ENCODE assay signal across 1 cellular context in the genomic region with DNA sequence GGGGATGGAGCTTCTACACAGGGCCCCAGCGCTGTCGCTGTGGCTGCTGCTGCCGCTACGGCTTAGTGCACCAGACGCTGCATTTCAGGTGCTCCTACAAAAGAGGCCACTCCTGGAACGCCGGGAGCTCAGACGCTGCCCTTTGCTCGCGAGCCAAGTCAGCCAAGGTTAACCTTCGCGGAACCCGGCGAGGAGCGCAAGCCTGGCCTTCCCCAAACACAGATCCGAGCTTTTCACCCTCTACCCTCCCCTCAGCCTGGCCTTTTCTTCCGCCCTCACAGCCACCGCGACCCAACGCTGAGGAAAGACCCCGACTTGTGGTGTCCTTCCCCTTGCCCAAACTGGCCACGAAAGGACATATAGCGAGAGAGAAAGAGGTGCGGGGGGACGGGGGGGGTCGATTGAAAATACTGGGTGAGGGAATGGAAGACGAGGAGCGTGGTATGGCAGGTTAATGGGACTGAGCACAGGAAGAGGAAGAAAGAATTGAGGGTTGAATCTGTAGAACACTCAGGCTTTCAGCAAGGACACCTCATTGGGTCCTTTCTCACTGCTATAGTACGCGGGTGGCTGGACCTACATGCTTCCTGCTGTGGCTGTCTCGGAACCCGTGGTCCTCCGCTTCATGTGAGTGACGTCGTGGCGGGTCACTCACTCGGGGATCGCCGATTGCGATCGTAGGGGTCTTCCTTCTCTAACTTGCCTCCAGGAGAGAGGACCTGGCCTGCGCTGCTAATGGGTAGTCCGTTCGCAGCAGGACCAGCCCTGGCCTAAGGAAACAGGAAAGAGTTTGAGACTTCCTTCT.
A peak's percentile ranks its signal among the peaks of the same experiment; 100 is the strongest.
TF ChIP-seq lines count a peak whose summit lies in the region.

A gene (plus strand): TSS at position 583 of the 805 bp plus-strand sequence. CDS start 8,460 bp downstream, outside the sequence.
A gene (minus strand): TSS at position 242 of the 805 bp plus-strand sequence. CDS start 7,249 bp downstream, outside the sequence.

TF ChIP-seq in K562, 482 proteins besides CTCF, POLR2A, EP300 and RAD21 (continued from another document and continues in another):
- TF ChIP-seq TAF1 (IDR thresholded peaks at IDR 0.05; ENCODE audit: control insufficient read depth, extremely low read depth, insufficient read depth, low read length, severe bottlenecking) (peak; percentile 67), SIX5 (IDR thresholded peaks at IDR 0.05; ENCODE audit: borderline replicate concordance in 1 of 2, insufficient read depth in 1 of 2, low read depth in 1 of 2, low read length in 2 of 2) (peak in 1 of 2 experiments; percentile 27; a peak in 1 of 4 replicates), ARID1B (IDR thresholded peaks at IDR 0.05) (peak; percentile 31), TCF7 (IDR thresholded peaks at IDR 0.05; ENCODE audit: borderline replicate concordance) (no peak), TAF9B (IDR thresholded peaks at IDR 0.05; ENCODE audit: partially characterized antibody) (peak; percentile 82), LCOR (CRISPR knock-in tag; IDR thresholded peaks at IDR 0.05) (peak; percentile 36; the same call in 1 of the 2 replicates), GABPA (tag; conservative IDR thresholded peaks at IDR 0.05; ENCODE audit: low read depth) (peak; percentile 76), NR4A1 (CRISPR knock-in tag; IDR thresholded peaks at IDR 0.05) (0 out of 2 replicates have a peak, but pooled peaks have one; percentile 53), NR4A1 (tag; IDR thresholded peaks at IDR 0.05) (no peak), SRSF7 (optimal IDR thresholded peaks at IDR 0.05; ENCODE audit: low read depth, low read length) (no peak), KDM1A (IDR thresholded peaks at IDR 0.05) (no peak; a peak in 1 of 4 replicates), ZNF589 (CRISPR knock-in tag; IDR thresholded peaks at IDR 0.05; ENCODE audit: low read depth) (no peak), MTA1 (IDR thresholded peaks at IDR 0.05; ENCODE audit: borderline replicate concordance) (peak; percentile 99), FIP1L1 (IDR thresholded peaks at IDR 0.05; ENCODE audit: low read depth, low read length, poor library complexity, severe bottlenecking) (no peak), GATAD2A (IDR thresholded peaks at IDR 0.05) (no peak), ZFP30 (CRISPR knock-in tag; IDR thresholded peaks at IDR 0.05; ENCODE audit: borderline replicate concordance) (no peak), EP400 (IDR thresholded peaks at IDR 0.05) (peak; percentile 98), CBX5 (IDR thresholded peaks at IDR 0.05; ENCODE audit: borderline replicate concordance, low read depth) (no peak), ASH1L (IDR thresholded peaks at IDR 0.05; ENCODE audit: borderline replicate concordance, low read depth, partially characterized antibody) (peak; percentile 63), MIER1 (IDR thresholded peaks at IDR 0.05; ENCODE audit: low read depth) (no peak), FOXP1 (CRISPR knock-in tag; IDR thresholded peaks at IDR 0.05) (0 out of 2 replicates have a peak, but pooled peaks have one; percentile 46), NR1H2 (CRISPR knock-in tag; IDR thresholded peaks at IDR 0.05) (peak; percentile 65; the same call in 1 of the 2 replicates), ZFP1 (CRISPR knock-in tag; IDR thresholded peaks at IDR 0.05) (no peak), KLF13 (tag; IDR thresholded peaks at IDR 0.05; ENCODE audit: borderline replicate concordance, low read depth) (no peak), ZNF431 (CRISPR knock-in tag; IDR thresholded peaks at IDR 0.05) (0 out of 2 replicates have a peak, but pooled peaks have one; percentile 21), ZBTB17 (CRISPR knock-in tag; IDR thresholded peaks at IDR 0.05) (no peak), RBM25 (IDR thresholded peaks at IDR 0.05; ENCODE audit: low read depth, low read length, severe bottlenecking) (no peak), ARNT (IDR thresholded peaks at IDR 0.05) (peak; percentile 20 to 57; a peak in 1 of 4 replicates), ERF (CRISPR knock-in tag; IDR thresholded peaks at IDR 0.05) (no peak), PYGO2 (tag; IDR thresholded peaks at IDR 0.05) (no peak), RFX5 (IDR thresholded peaks at IDR 0.05; ENCODE audit: low read depth, low read length) (no peak), PTBP1 (IDR thresholded peaks at IDR 0.05; ENCODE audit: low read depth, low read length) (no peak), ZNF316 (IDR thresholded peaks at IDR 0.05) (no peak), ATF1 (CRISPR knock-in tag; IDR thresholded peaks at IDR 0.05) (peak; percentile 69), ATF1 (tag; IDR thresholded peaks at IDR 0.05) (peak; percentile 99), SIN3B (IDR thresholded peaks at IDR 0.05; ENCODE audit: low read depth) (peak; percentile 93), ETS2 (tag; IDR thresholded peaks at IDR 0.05; ENCODE audit: borderline replicate concordance, poor library complexity, severe bottlenecking) (no peak)
- TF ChIP-seq, protein P1, sequence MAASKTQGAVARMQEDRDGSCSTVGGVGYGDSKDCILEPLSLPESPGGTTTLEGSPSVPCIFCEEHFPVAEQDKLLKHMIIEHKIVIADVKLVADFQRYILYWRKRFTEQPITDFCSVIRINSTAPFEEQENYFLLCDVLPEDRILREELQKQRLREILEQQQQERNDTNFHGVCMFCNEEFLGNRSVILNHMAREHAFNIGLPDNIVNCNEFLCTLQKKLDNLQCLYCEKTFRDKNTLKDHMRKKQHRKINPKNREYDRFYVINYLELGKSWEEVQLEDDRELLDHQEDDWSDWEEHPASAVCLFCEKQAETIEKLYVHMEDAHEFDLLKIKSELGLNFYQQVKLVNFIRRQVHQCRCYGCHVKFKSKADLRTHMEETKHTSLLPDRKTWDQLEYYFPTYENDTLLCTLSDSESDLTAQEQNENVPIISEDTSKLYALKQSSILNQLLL (CRISPR knock-in tag; IDR thresholded peaks at IDR 0.05; ENCODE audit: borderline replicate concordance) = no peak
- TF ChIP-seq, protein P2, sequence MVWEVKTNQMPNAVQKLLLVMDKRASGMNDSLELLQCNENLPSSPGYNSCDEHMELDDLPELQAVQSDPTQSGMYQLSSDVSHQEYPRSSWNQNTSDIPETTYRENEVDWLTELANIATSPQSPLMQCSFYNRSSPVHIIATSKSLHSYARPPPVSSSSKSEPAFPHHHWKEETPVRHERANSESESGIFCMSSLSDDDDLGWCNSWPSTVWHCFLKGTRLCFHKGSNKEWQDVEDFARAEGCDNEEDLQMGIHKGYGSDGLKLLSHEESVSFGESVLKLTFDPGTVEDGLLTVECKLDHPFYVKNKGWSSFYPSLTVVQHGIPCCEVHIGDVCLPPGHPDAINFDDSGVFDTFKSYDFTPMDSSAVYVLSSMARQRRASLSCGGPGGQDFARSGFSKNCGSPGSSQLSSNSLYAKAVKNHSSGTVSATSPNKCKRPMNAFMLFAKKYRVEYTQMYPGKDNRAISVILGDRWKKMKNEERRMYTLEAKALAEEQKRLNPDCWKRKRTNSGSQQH (CRISPR knock-in tag; IDR thresholded peaks at IDR 0.05) = peak; percentile 39; the same call in 1 of the 2 replicates
- TF ChIP-seq, protein P3, sequence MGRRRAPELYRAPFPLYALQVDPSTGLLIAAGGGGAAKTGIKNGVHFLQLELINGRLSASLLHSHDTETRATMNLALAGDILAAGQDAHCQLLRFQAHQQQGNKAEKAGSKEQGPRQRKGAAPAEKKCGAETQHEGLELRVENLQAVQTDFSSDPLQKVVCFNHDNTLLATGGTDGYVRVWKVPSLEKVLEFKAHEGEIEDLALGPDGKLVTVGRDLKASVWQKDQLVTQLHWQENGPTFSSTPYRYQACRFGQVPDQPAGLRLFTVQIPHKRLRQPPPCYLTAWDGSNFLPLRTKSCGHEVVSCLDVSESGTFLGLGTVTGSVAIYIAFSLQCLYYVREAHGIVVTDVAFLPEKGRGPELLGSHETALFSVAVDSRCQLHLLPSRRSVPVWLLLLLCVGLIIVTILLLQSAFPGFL (CRISPR knock-in tag; IDR thresholded peaks at IDR 0.05) = no peak
- TF ChIP-seq, protein P4, sequence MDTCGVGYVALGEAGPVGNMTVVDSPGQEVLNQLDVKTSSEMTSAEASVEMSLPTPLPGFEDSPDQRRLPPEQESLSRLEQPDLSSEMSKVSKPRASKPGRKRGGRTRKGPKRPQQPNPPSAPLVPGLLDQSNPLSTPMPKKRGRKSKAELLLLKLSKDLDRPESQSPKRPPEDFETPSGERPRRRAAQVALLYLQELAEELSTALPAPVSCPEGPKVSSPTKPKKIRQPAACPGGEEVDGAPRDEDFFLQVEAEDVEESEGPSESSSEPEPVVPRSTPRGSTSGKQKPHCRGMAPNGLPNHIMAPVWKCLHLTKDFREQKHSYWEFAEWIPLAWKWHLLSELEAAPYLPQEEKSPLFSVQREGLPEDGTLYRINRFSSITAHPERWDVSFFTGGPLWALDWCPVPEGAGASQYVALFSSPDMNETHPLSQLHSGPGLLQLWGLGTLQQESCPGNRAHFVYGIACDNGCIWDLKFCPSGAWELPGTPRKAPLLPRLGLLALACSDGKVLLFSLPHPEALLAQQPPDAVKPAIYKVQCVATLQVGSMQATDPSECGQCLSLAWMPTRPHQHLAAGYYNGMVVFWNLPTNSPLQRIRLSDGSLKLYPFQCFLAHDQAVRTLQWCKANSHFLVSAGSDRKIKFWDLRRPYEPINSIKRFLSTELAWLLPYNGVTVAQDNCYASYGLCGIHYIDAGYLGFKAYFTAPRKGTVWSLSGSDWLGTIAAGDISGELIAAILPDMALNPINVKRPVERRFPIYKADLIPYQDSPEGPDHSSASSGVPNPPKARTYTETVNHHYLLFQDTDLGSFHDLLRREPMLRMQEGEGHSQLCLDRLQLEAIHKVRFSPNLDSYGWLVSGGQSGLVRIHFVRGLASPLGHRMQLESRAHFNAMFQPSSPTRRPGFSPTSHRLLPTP (IDR thresholded peaks at IDR 0.05; ENCODE audit: borderline replicate concordance, extremely low read depth, insufficient read length) = no peak
- TF ChIP-seq, protein P5, sequence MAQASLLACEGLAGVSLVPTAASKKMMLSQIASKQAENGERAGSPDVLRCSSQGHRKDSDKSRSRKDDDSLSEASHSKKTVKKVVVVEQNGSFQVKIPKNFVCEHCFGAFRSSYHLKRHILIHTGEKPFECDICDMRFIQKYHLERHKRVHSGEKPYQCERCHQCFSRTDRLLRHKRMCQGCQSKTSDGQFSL (CRISPR knock-in tag; IDR thresholded peaks at IDR 0.05) = peak; percentile 90
- TF ChIP-seq, protein P5 (tag; IDR thresholded peaks at IDR 0.05) = peak in 1 of 2 experiments; percentile 66; a peak in 1 of 4 replicates
- TF ChIP-seq, protein P6, sequence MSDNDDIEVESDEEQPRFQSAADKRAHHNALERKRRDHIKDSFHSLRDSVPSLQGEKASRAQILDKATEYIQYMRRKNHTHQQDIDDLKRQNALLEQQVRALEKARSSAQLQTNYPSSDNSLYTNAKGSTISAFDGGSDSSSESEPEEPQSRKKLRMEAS (CRISPR knock-in tag; IDR thresholded peaks at IDR 0.05) = peak; percentile 63; the same call in 1 of the 2 replicates
- TF ChIP-seq, protein P7, sequence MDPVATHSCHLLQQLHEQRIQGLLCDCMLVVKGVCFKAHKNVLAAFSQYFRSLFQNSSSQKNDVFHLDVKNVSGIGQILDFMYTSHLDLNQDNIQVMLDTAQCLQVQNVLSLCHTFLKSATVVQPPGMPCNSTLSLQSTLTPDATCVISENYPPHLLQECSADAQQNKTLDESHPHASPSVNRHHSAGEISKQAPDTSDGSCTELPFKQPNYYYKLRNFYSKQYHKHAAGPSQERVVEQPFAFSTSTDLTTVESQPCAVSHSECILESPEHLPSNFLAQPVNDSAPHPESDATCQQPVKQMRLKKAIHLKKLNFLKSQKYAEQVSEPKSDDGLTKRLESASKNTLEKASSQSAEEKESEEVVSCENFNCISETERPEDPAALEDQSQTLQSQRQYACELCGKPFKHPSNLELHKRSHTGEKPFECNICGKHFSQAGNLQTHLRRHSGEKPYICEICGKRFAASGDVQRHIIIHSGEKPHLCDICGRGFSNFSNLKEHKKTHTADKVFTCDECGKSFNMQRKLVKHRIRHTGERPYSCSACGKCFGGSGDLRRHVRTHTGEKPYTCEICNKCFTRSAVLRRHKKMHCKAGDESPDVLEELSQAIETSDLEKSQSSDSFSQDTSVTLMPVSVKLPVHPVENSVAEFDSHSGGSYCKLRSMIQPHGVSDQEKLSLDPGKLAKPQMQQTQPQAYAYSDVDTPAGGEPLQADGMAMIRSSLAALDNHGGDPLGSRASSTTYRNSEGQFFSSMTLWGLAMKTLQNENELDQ (CRISPR knock-in tag; IDR thresholded peaks at IDR 0.05; ENCODE audit: borderline replicate concordance) = no peak
- TF ChIP-seq, protein P8, sequence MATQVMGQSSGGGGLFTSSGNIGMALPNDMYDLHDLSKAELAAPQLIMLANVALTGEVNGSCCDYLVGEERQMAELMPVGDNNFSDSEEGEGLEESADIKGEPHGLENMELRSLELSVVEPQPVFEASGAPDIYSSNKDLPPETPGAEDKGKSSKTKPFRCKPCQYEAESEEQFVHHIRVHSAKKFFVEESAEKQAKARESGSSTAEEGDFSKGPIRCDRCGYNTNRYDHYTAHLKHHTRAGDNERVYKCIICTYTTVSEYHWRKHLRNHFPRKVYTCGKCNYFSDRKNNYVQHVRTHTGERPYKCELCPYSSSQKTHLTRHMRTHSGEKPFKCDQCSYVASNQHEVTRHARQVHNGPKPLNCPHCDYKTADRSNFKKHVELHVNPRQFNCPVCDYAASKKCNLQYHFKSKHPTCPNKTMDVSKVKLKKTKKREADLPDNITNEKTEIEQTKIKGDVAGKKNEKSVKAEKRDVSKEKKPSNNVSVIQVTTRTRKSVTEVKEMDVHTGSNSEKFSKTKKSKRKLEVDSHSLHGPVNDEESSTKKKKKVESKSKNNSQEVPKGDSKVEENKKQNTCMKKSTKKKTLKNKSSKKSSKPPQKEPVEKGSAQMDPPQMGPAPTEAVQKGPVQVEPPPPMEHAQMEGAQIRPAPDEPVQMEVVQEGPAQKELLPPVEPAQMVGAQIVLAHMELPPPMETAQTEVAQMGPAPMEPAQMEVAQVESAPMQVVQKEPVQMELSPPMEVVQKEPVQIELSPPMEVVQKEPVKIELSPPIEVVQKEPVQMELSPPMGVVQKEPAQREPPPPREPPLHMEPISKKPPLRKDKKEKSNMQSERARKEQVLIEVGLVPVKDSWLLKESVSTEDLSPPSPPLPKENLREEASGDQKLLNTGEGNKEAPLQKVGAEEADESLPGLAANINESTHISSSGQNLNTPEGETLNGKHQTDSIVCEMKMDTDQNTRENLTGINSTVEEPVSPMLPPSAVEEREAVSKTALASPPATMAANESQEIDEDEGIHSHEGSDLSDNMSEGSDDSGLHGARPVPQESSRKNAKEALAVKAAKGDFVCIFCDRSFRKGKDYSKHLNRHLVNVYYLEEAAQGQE (CRISPR knock-in tag; IDR thresholded peaks at IDR 0.05; ENCODE audit: low read depth) = no peak
